27 cellular contexts compared by ENCODE assay signal in the genomic region with DNA sequence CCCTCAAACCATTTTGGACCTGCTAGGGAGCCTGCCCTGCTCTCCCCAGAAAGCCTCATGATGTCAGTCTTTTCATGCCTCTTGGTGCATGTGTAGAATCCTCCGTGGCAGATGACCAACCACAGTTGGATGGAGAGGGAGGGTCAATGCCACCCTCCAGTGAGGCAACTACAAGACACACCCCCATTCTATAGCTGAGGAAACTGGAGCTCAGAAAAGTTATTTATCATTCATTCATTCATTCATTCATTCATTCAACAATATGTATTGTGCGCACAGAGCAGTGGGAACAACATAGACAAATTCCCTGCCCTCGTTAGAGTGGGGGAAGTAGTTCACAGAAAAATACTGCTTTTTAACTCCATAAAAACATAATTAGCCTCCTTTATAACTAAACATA.
"Had no signal": no experiment of that assay in that cellular context is flagged by ENCODE, and none has a peak within 500 bp of the region (broad histone marks: within the 10 kb centered on the region; RNA-seq: fewer than 3 reads in every experiment).

No MANE protein-coding gene starts in this region.

- H3K27me3 ChIP-seq: left lung, neural progenitor cell, ovary, right atrium auricular region, stomach, testis, thyroid gland, transverse colon, upper lobe of left lung had no signal

- ATAC-seq: left colon; left lung; lower lobe of right lung; naive thymus-derived CD8-positive, alpha-beta T cell; stimulated activated naive B cell treated with anti-CD40 and anti-IgM and Interleukin-4, amounts not matched to agents 10 μg/mL and 1 μg/mL and 100 μg/mL, for 72 hours; stimulated activated naive CD8-positive, alpha-beta T cell treated with anti-CD3 and anti-CD28 coated beads, Interleukin-15, Interleukin-2, amounts not matched to agents 100 U/mL and 50 U/mL, for 24 hours had no signal

- H3K27ac ChIP-seq: left lung, lower lobe of right lung, neural progenitor cell, neutrophil, ovary, right atrium auricular region, skin epidermis, stomach, testis, thyroid gland, transverse colon, upper lobe of left lung had no signal

- H3K4me3 ChIP-seq: left lung, lower lobe of right lung, neural progenitor cell, ovary, right atrium auricular region, skin epidermis, stomach, testis, thyroid gland, transverse colon, upper lobe of left lung had no signal

- H3K9ac ChIP-seq: neural progenitor cell had no signal

- H3K27ac Mint-ChIP-seq: naive thymus-derived CD8-positive, alpha-beta T cell; nephron; neural progenitor cell; progenitor cell of endocrine pancreas; stimulated activated naive B cell treated with anti-CD40 and anti-IgM and Interleukin-4, amounts not matched to agents 10 μg/mL and 1 μg/mL and 100 μg/mL, for 72 hours had no signal

- H3K4me1 ChIP-seq: left lung, lower lobe of right lung, neural progenitor cell, right atrium auricular region, testis, thyroid gland, upper lobe of left lung had no signal

- H2AFZ ChIP-seq: neural progenitor cell had no signal

- H3K27me3 Mint-ChIP-seq: naive thymus-derived CD8-positive, alpha-beta T cell; stimulated activated naive B cell treated with anti-CD40 and anti-IgM and Interleukin-4, amounts not matched to agents 10 μg/mL and 1 μg/mL and 100 μg/mL, for 72 hours had no signal

- H3K36me3 ChIP-seq: neural progenitor cell, ovary, thyroid gland, transverse colon had no signal

- H3K9me3 ChIP-seq: left lung, lower lobe of right lung, neutrophil, ovary, right atrium auricular region, stomach, testis, thyroid gland, transverse colon, upper lobe of left lung had no signal

- H3K4me2 ChIP-seq: neural progenitor cell had no signal

- FAIRE-seq: islet of Langerhans, kidney had no signal

- DNase-seq: hippocampal formation; kidney; left colon; left lung; lower lobe of right lung; mammary epithelial cell; mesenchymal stem cell; naive thymus-derived CD8-positive, alpha-beta T cell; ovary; stimulated activated CD4-positive, alpha-beta T cell treated with anti-CD3 and anti-CD28 coated beads, Interleukin-12 subunit alpha, Interleukin-12 subunit beta, amount 100 ng/mL, for 4 hours; stimulated activated CD4-positive, alpha-beta T cell treated with anti-CD3 and anti-CD28 coated beads, Interleukin-15, amount 100 ng/mL, for 24 hours; stimulated activated CD4-positive, alpha-beta T cell treated with anti-CD3 and anti-CD28 coated beads, Interleukin-2, amount 100 ng/mL, for 24 hours; stimulated activated CD4-positive, alpha-beta T cell treated with anti-CD3 and anti-CD28 coated beads, Interleukin-4, amount 100 ng/mL, for 1 hour; stimulated activated naive B cell treated with anti-CD40 and anti-IgM and Interleukin-4, amounts not matched to agents 10 μg/mL and 1 μg/mL and 100 μg/mL, for 72 hours; stimulated activated naive CD8-positive, alpha-beta T cell treated with anti-CD3 and anti-CD28 coated beads, Interleukin-15, Interleukin-2, amounts not matched to agents 100 U/mL and 50 U/mL, for 24 hours; stomach; testis; thyroid gland; transverse colon; upper lobe of left lung had no signal

- H3K4me3 Mint-ChIP-seq: naive thymus-derived CD8-positive, alpha-beta T cell; nephron; neural progenitor cell; stimulated activated naive B cell treated with anti-CD40 and anti-IgM and Interleukin-4, amounts not matched to agents 10 μg/mL and 1 μg/mL and 100 μg/mL, for 72 hours had no signal

- H3K4me1 Mint-ChIP-seq: nephron, neural progenitor cell had no signal

- H3K9me3 Mint-ChIP-seq: naive thymus-derived CD8-positive, alpha-beta T cell; nephron; neural progenitor cell; stimulated activated naive B cell treated with anti-CD40 and anti-IgM and Interleukin-4, amounts not matched to agents 10 μg/mL and 1 μg/mL and 100 μg/mL, for 72 hours had no signal
